Comparison of ENCODE assay signal across 8 cellular contexts in the genomic region with DNA sequence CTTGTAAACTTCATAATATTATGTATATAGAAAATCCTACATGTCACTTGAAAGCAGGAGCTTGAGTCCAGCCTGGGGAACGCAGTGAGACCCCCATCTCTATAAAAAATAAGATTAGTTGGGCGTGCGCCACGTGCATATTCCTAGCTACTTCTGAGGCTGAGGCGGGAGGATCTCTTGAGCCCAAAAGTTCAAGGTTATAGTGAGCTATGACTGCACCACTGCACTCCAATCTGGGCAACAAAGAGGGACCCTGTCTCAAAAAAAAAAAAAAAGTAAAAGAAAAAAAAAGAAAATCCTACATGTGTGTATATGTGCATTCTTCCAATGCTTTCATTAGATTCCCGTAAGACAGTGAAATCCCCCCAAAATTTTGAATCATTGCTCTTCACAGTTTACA. TPM values are rescaled to one million over a fixed set of nuclear protein-coding genes. Genes with fewer than 3 reads are reported as not detected.
DNase-seq lines count a peak whose midpoint lies in the region; ATAC-seq and TF ChIP-seq lines count a peak whose summit lies in the region.

No MANE protein-coding gene starts in this region.

- no peaks in the 10 kb centered on the region for H3K9me3 ChIP-seq in PC-3 (ENCODE audit: low read length)
- no peaks in the 10 kb centered on the region for H3K9me3 ChIP-seq in trophoblast cell (ENCODE audit: insufficient read depth, low read depth, low read length)
- no peaks in the 10 kb centered on the region for H3K9me3 ChIP-seq in aorta (ENCODE audit: control insufficient read depth, low read length)

- BruUV-seq in PC-3 (replicated peaks; lab: Mats Ljungman, UMichigan): no TSS peak

- peaks cover 21% of the 10 kb centered on the region for H3K4me1 Mint-ChIP-seq in endothelial cell (ENCODE audit: unreplicated experiment)

- no peak overlapping the region for H3K18ac ChIP-seq in trophoblast cell (ENCODE audit: low read length)

- H3K9me3 Mint-ChIP-seq in endothelial cell (ENCODE audit: unreplicated experiment): no peaks in the 10 kb centered on the region

- H4K91ac ChIP-seq in trophoblast cell (ENCODE audit: low read depth, low read length): no peak overlapping the region

- no peaks in the 10 kb centered on the region for H3K27me3 ChIP-seq in PC-3 (ENCODE audit: low read length)
- no peaks in the 10 kb centered on the region for H3K27me3 ChIP-seq in trophoblast cell (ENCODE audit: insufficient read depth, low read length)
- H3K27me3 ChIP-seq in aorta (ENCODE audit: control insufficient read depth in 1 of 2, insufficient read depth in 2 of 2, low read length in 1 of 2): no peaks in the 10 kb centered on the region

- no peak overlapping the region for H2AK5ac ChIP-seq in trophoblast cell (ENCODE audit: low read length)

- H3K27ac Mint-ChIP-seq in endothelial cell (ENCODE audit: unreplicated experiment): no peak overlapping the region

- H3K14ac ChIP-seq in trophoblast cell (ENCODE audit: low read length): no peak overlapping the region

- H2BK120ac ChIP-seq in trophoblast cell (ENCODE audit: insufficient read depth, low read length, poor library complexity): no peak overlapping the region

- H3K4ac ChIP-seq in trophoblast cell (ENCODE audit: low read depth, low read length): peak overlapping the region; percentile 93

- H3K27ac ChIP-seq in PC-3 (ENCODE audit: low read length) (no peak overlapping the region), trophoblast cell (ENCODE audit: low read depth, low read length) (no peak overlapping the region), aorta (ENCODE audit: low read depth in 1 of 2, low read length in 2 of 2) (no peak overlapping the region)

- H3K4me1 ChIP-seq in PC-3 (ENCODE audit: insufficient read depth, low read length) (peaks cover 31% of the 10 kb centered on the region), trophoblast cell (ENCODE audit: control insufficient read depth in 1 of 2, insufficient read depth in 2 of 2, low read length in 2 of 2) (peaks cover 2% of the 10 kb centered on the region in 2 experiments), aorta (ENCODE audit: control insufficient read depth in 1 of 2, insufficient read depth in 2 of 2, low read length in 2 of 2) (peaks cover 0 to 1% of the 10 kb centered on the region in 2 donors)

- H3K27me3 Mint-ChIP-seq in endothelial cell (ENCODE audit: unreplicated experiment): peaks cover 6% of the 10 kb centered on the region

- peak overlapping the region; percentile 88 for H3K4me2 ChIP-seq in PC-3 (ENCODE audit: low read length)
- peak overlapping the region; percentile 78 for H3K4me2 ChIP-seq in trophoblast cell (ENCODE audit: low read length)

- ATAC-seq in PC-3: no peak
- ATAC-seq in GM19395 (IDR thresholded peaks at IDR 0.05; ENCODE audit: unreplicated experiment): no peak
- ATAC-seq in aorta (ENCODE audit: low FRiP score): no peak
- ATAC-seq in esophagus mucosa: no peak

- peaks cover 41% of the 10 kb centered on the region for H4K20me1 ChIP-seq in PC-3 (ENCODE audit: low read length)

- intact Hi-C loops in PC-3 (cut with micrococcal nuclease) (no loop called here), aorta (cut with DNase I) (no loop called here)

- H3K9ac ChIP-seq in PC-3 (ENCODE audit: low read length) (peak overlapping the region; percentile 100), trophoblast cell (ENCODE audit: low read length) (peak overlapping the region; percentile 27)

- H3K4me3 ChIP-seq in GM08714 (ENCODE audit: low read length) (peak overlapping the region; percentile 93), PC-3 (ENCODE audit: low read length) (peak overlapping the region; percentile 100), trophoblast cell (ENCODE audit: low read depth, low read length) (peak overlapping the region; percentile 60), aorta (ENCODE audit: low read length in 2 of 2) (peak overlapping the region in 1 of 2 donors; percentile 94)

- no peak overlapping the region for H4K8ac ChIP-seq in trophoblast cell (ENCODE audit: low read depth, low read length)

- peaks cover 10% of the 10 kb centered on the region; the same call in 1 of the 2 replicates for H3K36me3 ChIP-seq in PC-3 (ENCODE audit: low read depth, low read length)
- H3K36me3 ChIP-seq in trophoblast cell (ENCODE audit: control insufficient read depth in 1 of 2, insufficient read depth in 2 of 2, low read length in 2 of 2): peaks cover 6 to 10% of the 10 kb centered on the region in 2 experiments
- H3K36me3 ChIP-seq in aorta (ENCODE audit: control insufficient read depth in 1 of 2, insufficient read depth in 2 of 2, low read length in 1 of 2): peaks cover 0 to 3% of the 10 kb centered on the region in 2 donors

- no CpG with 5 or more reads among the region's 6 CpGs for WGBS in trophoblast cell (ENCODE audit: extremely low coverage, insufficient coverage, insufficient read length)
- WGBS in aorta, 2 donors: 64 to 74% methylated on average over 6 of the region's 6 CpGs

- H3K9me2 ChIP-seq in PC-3 (replicated peaks; ENCODE audit: low read length): no peaks in the 10 kb centered on the region

- peaks cover 1% of the 10 kb centered on the region for H3K36me3 Mint-ChIP-seq in endothelial cell (ENCODE audit: low read depth, unreplicated experiment)

- DNase-seq in PC-3 (no peak), endothelial cell (ENCODE audit: low spot score) (no peak), trophoblast cell (no peak), aorta (no peak), KG1 (lab: John Stamatoyannopoulos, UW) (no peak)

- TF ChIP-seq CTCF in PC-3 (conservative IDR thresholded peaks at IDR 0.05; ENCODE audit: low read depth, low read length): no peak
- no peak for TF ChIP-seq CTCF in endothelial cell (IDR thresholded peaks at IDR 0.05; ENCODE audit: unreplicated experiment)

- CTCF ChIA-PET in PC-3 (lab: Charles Lee): no interaction called here

- no peak overlapping the region for H3K23ac ChIP-seq in trophoblast cell (ENCODE audit: low read length)

- peaks cover 8% of the 10 kb centered on the region for H3K79me1 ChIP-seq in trophoblast cell (ENCODE audit: low read length)

- POLR2A ChIA-PET in PC-3 (lab: Charles Lee; ENCODE audit: unreplicated experiment): interaction anchor here (0.6 kb wide), 1 partner anchor 367 kb away, joined by 3 read pairs; no protein-coding TSS in a partner anchor

- H3K79me2 ChIP-seq in PC-3 (ENCODE audit: low read length) (peaks cover 76% of the 10 kb centered on the region), trophoblast cell (ENCODE audit: control insufficient read depth, insufficient read depth, low read length, poor library complexity) (peaks cover 15% of the 10 kb centered on the region)

- H3F3A ChIP-seq in PC-3 (ENCODE audit: low read length, unreplicated experiment): no peaks in the 10 kb centered on the region

- H3K4me3 Mint-ChIP-seq in endothelial cell (ENCODE audit: unreplicated experiment): peak overlapping the region; percentile 97

- H2BK5ac ChIP-seq in trophoblast cell (ENCODE audit: low read depth, low read length, poor library complexity): no peak overlapping the region

- H2AFZ ChIP-seq in PC-3 (ENCODE audit: low read length): no peak overlapping the region
- H2AFZ ChIP-seq in trophoblast cell (ENCODE audit: insufficient read depth, low read length, poor library complexity): no peak overlapping the region

- no peak overlapping the region for H4K12ac ChIP-seq in trophoblast cell (ENCODE audit: low read depth, low read length)

- no peak overlapping the region for H2BK12ac ChIP-seq in trophoblast cell (ENCODE audit: low read length)

RNA-seq across cellular contexts. Expression of gene SEC31A, which starts 1.7 kb away (rescaled TPM):
- total RNA-seq in PC-3 (2014; rRNA removed): 47.4 and 77.1 TPM in 2 replicates
- 172 TPM for total RNA-seq in endothelial cell (ENCODE audit: unreplicated experiment)
- polyA plus RNA-seq in trophoblast cell (2013): 331 and 347 TPM in 2 replicates
- 100 to 1,000 TPM; 297 to 338 TPM for total RNA-seq in aorta
- polyA plus RNA-seq in aorta: 100 to 1,000 TPM; 100 to 165 TPM
- total RNA-seq in esophagus mucosa: 122 TPM

RNA-seq across cellular contexts. Expression of gene THAP9, which starts 11.2 kb away (rescaled TPM):
- total RNA-seq in PC-3 (2014; rRNA removed) (3.2 and 3.3 TPM in 2 replicates), endothelial cell (ENCODE audit: unreplicated experiment) (5.1 TPM), aorta (1 to 10 TPM; 2.6 to 6.5 TPM), esophagus mucosa (2.4 TPM)
- polyA plus RNA-seq in trophoblast cell (2013): 3.9 and 4.3 TPM in 2 replicates
- polyA plus RNA-seq in aorta: 1 to 10 TPM; 1.6 to 2.6 TPM
